21 cellular contexts compared by ENCODE assay signal in genomic region chr1:160925652-160926241, GRCh38. TPM values are rescaled to one million over a fixed set of nuclear protein-coding genes. Genes with fewer than 3 reads are reported as not detected.
A peak's percentile ranks its signal among the peaks of the same experiment; 100 is the strongest.
DNase-seq lines count a peak whose midpoint lies in the region; ATAC-seq and TF ChIP-seq lines count a peak whose summit lies in the region.
"Had no signal": no experiment of that assay in that cellular context is flagged by ENCODE, and none has a peak within 500 bp of the region (broad histone marks: within the 10 kb centered on the region; RNA-seq: fewer than 3 reads in every experiment).

No MANE protein-coding gene starts in this region.

- ATAC-seq in lung (ENCODE audit: insufficient read depth, low FRiP score): peak; percentile 41
- no peak for ATAC-seq in GM21367 (IDR thresholded peaks at IDR 0.05; ENCODE audit: unreplicated experiment)
- ATAC-seq in GM21717 (IDR thresholded peaks at IDR 0.05; ENCODE audit: unreplicated experiment): no peak
- ATAC-seq in HG03108 (IDR thresholded peaks at IDR 0.05; ENCODE audit: unreplicated experiment): no peak

- intact Hi-C loops in mammary epithelial cell (cut with micrococcal nuclease): no loop called here

- CTCF ChIA-PET in mammary epithelial cell (lab: Charles Lee; ENCODE audit: low non-redundant PET): no interaction called here

- H3K4me2 ChIP-seq in mammary epithelial cell (ENCODE audit: insufficient read depth, low read depth, low read length): no peak overlapping the region

- dilution Hi-C loops in mammary epithelial cell (cut with HindIII; ENCODE audit: low sequenced_read_pairs): no loop called here

- H3K27me3 ChIP-seq in mammary epithelial cell (ENCODE audit: insufficient read depth, low read length) (no peaks in the 10 kb centered on the region), lung (ENCODE audit: control insufficient read depth, insufficient read depth) (no peaks in the 10 kb centered on the region)

- H3K27ac ChIP-seq in mammary epithelial cell (ENCODE audit: insufficient read depth, low read depth, low read length): no peak overlapping the region
- H3K27ac ChIP-seq in lung (ENCODE audit: low read depth in 1 of 2, low read length in 1 of 2): no peak overlapping the region

- H3K4me3 ChIP-seq in LNCaP clone FGC (ENCODE audit: low read depth, low read length) (no peak overlapping the region), mammary epithelial cell (replicated peaks in 1 of 3; ENCODE audit: insufficient read depth in 1 of 3, low read depth in 2 of 3, low read length in 3 of 3) (no peak overlapping the region), lung (no peak overlapping the region)

- peaks cover 5% of the 10 kb centered on the region for H3K9me3 ChIP-seq in mammary epithelial cell (replicated peaks; ENCODE audit: insufficient read depth, low read length)
- H3K9me3 ChIP-seq in lung (ENCODE audit: control insufficient read depth in 2 of 2, insufficient read depth in 1 of 2, low read length in 1 of 2): peaks cover 0 to 7% of the 10 kb centered on the region in 2 donors

- H3K9ac ChIP-seq in mammary epithelial cell (ENCODE audit: insufficient read depth, low read length): no peak overlapping the region

- WGBS in mammary epithelial cell (ENCODE audit: low coverage, missing lambda C conversion rate): 58% methylated on average over 4 of the region's 5 CpGs
- WGBS in lung, 2 donors: 66 to 87% methylated on average over 5 of the region's 5 CpGs

- no peak for TF ChIP-seq CTCF in LNCaP clone FGC (IDR thresholded peaks at IDR 0.05; ENCODE audit: control insufficient read depth, extremely low read depth, insufficient read depth)
- TF ChIP-seq CTCF in mammary epithelial cell (conservative IDR thresholded peaks at IDR 0.05 in 1 of 2, IDR thresholded peaks at IDR 0.05 in 1 of 2; ENCODE audit: extremely low read depth in 1 of 2, insufficient read depth in 1 of 2, low read depth in 1 of 2, low read length in 2 of 2): no peak
- no peak for TF ChIP-seq CTCF in lung (IDR thresholded peaks at IDR 0.05; ENCODE audit: control extremely low read depth, extremely low read depth)

- no peaks in the 10 kb centered on the region for H3K36me3 ChIP-seq in mammary epithelial cell (ENCODE audit: insufficient read depth, low read length)
- no peaks in the 10 kb centered on the region for H3K36me3 ChIP-seq in lung (ENCODE audit: control insufficient read depth in 2 of 2, insufficient read depth in 2 of 2, low read length in 2 of 2)

- DNase-seq in Daoy (ENCODE audit: low read depth) (peak; percentile 35), LNCaP clone FGC (ENCODE audit: low read depth) (peak; percentile 6), mammary epithelial cell (peak; percentile 41), lung (ENCODE audit: low spot score) (no peak)
- no peak for DNase-seq in activated CD4-positive, alpha-beta T cell treated with anti-CD3 and anti-CD28 coated beads, Interleukin-2, amount 50 U/mL, for 4 hours
- DNase-seq: activated CD4-positive, alpha-beta memory T cell treated with anti-CD3 and anti-CD28 coated beads for 36 hours; activated T-cell treated with anti-CD3 and anti-CD28 coated beads, Interleukin-2, amount 50 U/mL, for 24 hours; hippocampal formation; Kasumi-1; NCI-H2171 treated with DMSO at 0.1 percent for 48 hours; SIG-M5; trophoblast cell had no signal

- no TSS peak for BruUV-seq in mammary epithelial cell (replicated peaks; lab: Mats Ljungman, UMichigan)

- H3K79me2 ChIP-seq in mammary epithelial cell (ENCODE audit: insufficient read depth, low read length): no peaks in the 10 kb centered on the region

- no peak overlapping the region for H2AFZ ChIP-seq in mammary epithelial cell (ENCODE audit: low read depth, low read length)

- H3K4me1 ChIP-seq in mammary epithelial cell (ENCODE audit: insufficient read depth, low read length) (no peaks in the 10 kb centered on the region), lung (ENCODE audit: control insufficient read depth in 2 of 2, insufficient read depth in 2 of 2, low read length in 2 of 2) (no peaks in the 10 kb centered on the region)

- in situ Hi-C loops in mammary epithelial cell (cut with MboI; ENCODE audit: low sequenced_read_pairs in 2 of 2): no loop called here

- H4K20me1 ChIP-seq in mammary epithelial cell (ENCODE audit: insufficient read depth, low read length): no peaks in the 10 kb centered on the region

RNA-seq across cellular contexts. Expression of gene ITLN2, which starts 28.9 kb away (rescaled TPM):
- total RNA-seq in Daoy (2014; rRNA removed; shearing (Covaris generic)): not detected in 2 replicates
- total RNA-seq in mammary epithelial cell (under 1 TPM; 0.35 to 0.50 TPM), lung (10 to 100 TPM in 1 of 2 donors, 1 to 10 TPM in 1; 1.6 to 13.8 TPM)
- polyA plus RNA-seq in mammary epithelial cell (0.26 TPM), lung (10 to 100 TPM in 1 of 2 donors, 1 to 10 TPM in 1; 9.0 to 23.7 TPM)
- not detected for polyA minus RNA-seq in mammary epithelial cell
- total RNA-seq: activated CD4-positive, alpha-beta memory T cell treated with anti-CD3 and anti-CD28 coated beads for 36 hours; astrocyte; fibroblast of lung; kidney epithelial cell; OCI-LY7; posterior vena cava had no signal
- polyA plus RNA-seq: fibroblast of lung had no signal

RNA-seq across cellular contexts. Expression of gene ITLN1, which starts 40.8 kb away (rescaled TPM):
- total RNA-seq in Daoy (2014; rRNA removed; shearing (Covaris generic)): 0.11 TPM in 1 of 2 replicates, not detected in the other
- not detected for total RNA-seq in mammary epithelial cell
- not detected for polyA plus RNA-seq in mammary epithelial cell
- not detected for polyA minus RNA-seq in mammary epithelial cell
- total RNA-seq in lung: 1 to 10 TPM; 1.6 to 3.3 TPM
- 100 to 1,000 TPM in 1 of 2 donors, under 1 TPM in 1; 0.86 to 110 TPM for polyA plus RNA-seq in lung
- total RNA-seq: activated CD4-positive, alpha-beta memory T cell treated with anti-CD3 and anti-CD28 coated beads for 36 hours; astrocyte; fibroblast of lung; kidney epithelial cell; mesothelial cell of epicardium; OCI-LY7 had no signal
- polyA plus RNA-seq: fibroblast of lung had no signal

Comparison
In these comparisons a context has a peak if more than half of its experiments do, and no peak if none do; other contexts are left out.
1. DNase-seq: peak in Daoy (single experiment), LNCaP clone FGC (single experiment) and mammary epithelial cell (single experiment); none in lung (single experiment) and activated CD4-positive, alpha-beta T cell treated with anti-CD3 and anti-CD28 coated beads, Interleukin-2, amount 50 U/mL, for 4 hours (0 of 2).